ENCODE assay signal across 21 cellular contexts in the genomic region with DNA sequence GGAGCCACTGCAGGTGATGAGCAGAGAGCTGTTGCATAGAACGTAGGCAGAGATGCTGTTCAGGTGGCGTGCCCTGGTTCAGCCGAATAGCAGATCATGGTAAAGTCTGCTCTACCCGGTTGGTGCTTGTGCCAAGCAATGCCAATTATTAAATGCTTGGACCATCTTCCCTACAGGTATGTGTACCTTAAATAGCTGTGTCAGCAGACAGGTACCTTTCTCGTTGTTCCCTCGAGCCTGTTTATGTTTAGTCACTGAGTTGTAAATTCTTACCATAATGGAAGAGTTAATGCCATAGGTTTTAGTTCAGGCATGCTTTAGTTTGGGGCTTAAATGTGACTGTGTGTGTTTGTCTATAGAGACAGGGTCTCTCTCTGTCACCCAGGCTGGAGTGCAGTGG.
"Had no signal": no experiment of that assay in that cellular context is flagged by ENCODE, and none has a peak within 500 bp of the region (broad histone marks: within the 10 kb centered on the region; RNA-seq: fewer than 3 reads in every experiment).

No MANE protein-coding gene starts in this region.

- FAIRE-seq: RCC 7860 had no signal

- H3K4me1 ChIP-seq: SJSA1 had no signal

- DNase-seq: Karpas-422, KG1, MG63, NCI-H1092 treated with DMSO at 0.1 percent for 48 hours, NCI-H1436, NCI-H187, NCI-H2029, NCI-H2081 treated with DMSO at 0.1 percent for 48 hours, NCI-H2171, NCI-H226, NCI-H446, NCI-H510A, NCI-H524 treated with DMSO at 0.1 percent for 48 hours, NCI-H69, NCI-H774, Right ventricle myocardium superior, RPMI8226, SIG-M5 had no signal

- H3K27me3 ChIP-seq: MG63, SJSA1 had no signal

- H3K27ac ChIP-seq: SJSA1, SK-N-MC had no signal

- H3K36me3 ChIP-seq: MG63, SJSA1 had no signal

- H3K4me3 ChIP-seq: MG63, SJSA1, SK-N-MC had no signal

- H3K9me3 ChIP-seq: MG63 had no signal
